Comparison of ENCODE assay signal across 14 cellular contexts in the genomic region with DNA sequence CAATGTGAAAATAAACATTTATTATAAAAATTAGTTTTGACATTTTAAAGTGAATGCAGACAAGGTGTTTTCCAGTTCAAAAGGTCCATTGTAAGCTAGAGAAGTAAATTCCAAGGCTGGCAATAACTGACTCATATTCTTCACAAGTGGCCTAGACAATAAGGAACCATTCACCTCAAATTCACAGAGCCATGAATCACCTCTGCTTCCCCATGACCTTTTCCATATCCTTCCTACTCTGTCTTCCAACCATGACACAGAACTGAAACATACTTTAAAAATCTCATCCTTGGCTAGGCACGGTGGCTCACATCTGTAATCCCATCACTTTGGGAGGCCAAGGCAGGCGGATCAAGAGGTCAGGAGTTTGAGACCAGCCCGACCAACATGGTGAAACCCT. TPM values are rescaled to one million over a fixed set of nuclear protein-coding genes. Genes with fewer than 3 reads are reported as not detected.
DNase-seq lines count a peak whose midpoint lies in the region; ATAC-seq and TF ChIP-seq lines count a peak whose summit lies in the region.
"Had no signal": no experiment of that assay in that cellular context is flagged by ENCODE, and none has a peak within 500 bp of the region (broad histone marks: within the 10 kb centered on the region; RNA-seq: fewer than 3 reads in every experiment).

No MANE protein-coding gene starts in this region.

- no peak for TF ChIP-seq POLR2A in ovary (IDR thresholded peaks at IDR 0.05)

- no peaks in the 10 kb centered on the region for H3K9me3 Mint-ChIP-seq in stimulated activated naive CD8-positive, alpha-beta T cell treated with anti-CD3 and anti-CD28 coated beads, Interleukin-15, amount 100 ng/mL, for 72 hours
- H3K9me3 Mint-ChIP-seq in activated T-helper 2 cell treated with anti-CD3 and anti-CD28 coated beads, Interferon-gamma antibody, Interleukin-2, Interleukin-4, amounts not matched to agents 10 μg/mL and 5 μg/mL and 100 μg/mL, durations not matched to agents 14 hours and 24 hours and 36 hours, result no peaks in the 10 kb centered on the region

- no peak overlapping the region for H3K4me3 ChIP-seq in ovary
- H3K4me3 ChIP-seq: thyroid gland had no signal

- peak; percentile 45 for ATAC-seq in stimulated activated naive CD8-positive, alpha-beta T cell treated with anti-CD3 and anti-CD28 coated beads, Interleukin-15, Interleukin-2, amounts not matched to agents 100 U/mL and 50 U/mL, for 24 hours
- ATAC-seq in stimulated activated naive CD8-positive, alpha-beta T cell treated with anti-CD3 and anti-CD28 coated beads, Interleukin-15, amount 100 ng/mL, for 72 hours, result no peak

- no peak for DNase-seq in stimulated activated naive CD8-positive, alpha-beta T cell treated with anti-CD3 and anti-CD28 coated beads, Interleukin-15, Interleukin-2, amounts not matched to agents 100 U/mL and 50 U/mL, for 24 hours
- no peak for DNase-seq in stimulated activated naive CD8-positive, alpha-beta T cell treated with anti-CD3 and anti-CD28 coated beads, Interleukin-15, amount 100 ng/mL, for 72 hours
- no peak for DNase-seq in activated T-helper 2 cell treated with anti-CD3 and anti-CD28 coated beads, Interferon-gamma antibody, Interleukin-2, Interleukin-4, amounts not matched to agents 10 μg/mL and 5 μg/mL and 100 μg/mL, durations not matched to agents 14 hours and 24 hours and 36 hours (ENCODE audit: low spot score)
- DNase-seq in iris pigment epithelial cell (ENCODE audit: low read depth), result peak; percentile 63
- DNase-seq in T1000 (lab: John Stamatoyannopoulos, UW), result no peak
- no peak for DNase-seq in NCI-H2081 treated with DMSO at 0.1 percent for 48 hours (lab: John Stamatoyannopoulos, UW)
- DNase-seq in ovary, result no peak
- DNase-seq in COR-L47 (lab: John Stamatoyannopoulos, UW), result no peak
- DNase-seq: activated CD8-positive, alpha-beta memory T cell treated with anti-CD3 and anti-CD28 coated beads for 24 hours; DND-41; effector memory CD4-positive, alpha-beta T cell; NCI-H1048; NCI-H526 treated with DMSO at 0.1 percent for 48 hours; thyroid gland had no signal

- peaks cover 8% of the 10 kb centered on the region for H3K36me3 Mint-ChIP-seq in activated T-helper 2 cell treated with anti-CD3 and anti-CD28 coated beads, Interferon-gamma antibody, Interleukin-2, Interleukin-4, amounts not matched to agents 10 μg/mL and 5 μg/mL and 100 μg/mL, durations not matched to agents 14 hours and 24 hours and 36 hours (ENCODE audit: low read depth)

- no peaks in the 10 kb centered on the region for H3K9me3 ChIP-seq in ovary
- H3K9me3 ChIP-seq: thyroid gland had no signal

- TF ChIP-seq EP300 in ovary (IDR thresholded peaks at IDR 0.05), result no peak

- H3K4me3 Mint-ChIP-seq in stimulated activated naive CD8-positive, alpha-beta T cell treated with anti-CD3 and anti-CD28 coated beads, Interleukin-15, amount 100 ng/mL, for 72 hours, result no peak overlapping the region
- no peak overlapping the region for H3K4me3 Mint-ChIP-seq in activated T-helper 2 cell treated with anti-CD3 and anti-CD28 coated beads, Interferon-gamma antibody, Interleukin-2, Interleukin-4, amounts not matched to agents 10 μg/mL and 5 μg/mL and 100 μg/mL, durations not matched to agents 14 hours and 24 hours and 36 hours (ENCODE audit: low read depth)

- no peaks in the 10 kb centered on the region for H3K27me3 ChIP-seq in ovary
- H3K27me3 ChIP-seq: thyroid gland had no signal

- no peak overlapping the region for H3K27ac ChIP-seq in ovary

- H3K4me1 ChIP-seq in ovary (ENCODE audit: insufficient read depth), result no peaks in the 10 kb centered on the region

- H3K27ac Mint-ChIP-seq in stimulated activated naive CD8-positive, alpha-beta T cell treated with anti-CD3 and anti-CD28 coated beads, Interleukin-15, amount 100 ng/mL, for 72 hours, result no peak overlapping the region
- peak overlapping the region; percentile 33 for H3K27ac Mint-ChIP-seq in activated T-helper 2 cell treated with anti-CD3 and anti-CD28 coated beads, Interferon-gamma antibody, Interleukin-2, Interleukin-4, amounts not matched to agents 10 μg/mL and 5 μg/mL and 100 μg/mL, durations not matched to agents 14 hours and 24 hours and 36 hours

- H3K4me1 Mint-ChIP-seq in stimulated activated naive CD8-positive, alpha-beta T cell treated with anti-CD3 and anti-CD28 coated beads, Interleukin-15, amount 100 ng/mL, for 72 hours, result peaks cover 34% of the 10 kb centered on the region
- H3K4me1 Mint-ChIP-seq in activated T-helper 2 cell treated with anti-CD3 and anti-CD28 coated beads, Interferon-gamma antibody, Interleukin-2, Interleukin-4, amounts not matched to agents 10 μg/mL and 5 μg/mL and 100 μg/mL, durations not matched to agents 14 hours and 24 hours and 36 hours (ENCODE audit: low read depth), result peaks cover 19% of the 10 kb centered on the region

- intact Hi-C loops in activated T-helper 2 cell treated with anti-CD3 and anti-CD28 coated beads, Interferon-gamma antibody, Interleukin-2, Interleukin-4, amounts not matched to agents 10 μg/mL and 5 μg/mL and 100 μg/mL, durations not matched to agents 14 hours and 24 hours and 36 hours (cut with micrococcal nuclease), result loop anchor here (5.0 kb wide), 1 partner anchor 36 kb away; no protein-coding TSS in a partner anchor
- intact Hi-C loops in ovary (cut with DNase I), result loop anchor here in 3 of 4 donors (5.0 to 10.0 kb wide), 3 partner anchors 46 to 271 kb away; partner anchors contain the start of gene KLHDC9 (in 2 of the 3)

- TF ChIP-seq CTCF in ovary (IDR thresholded peaks at IDR 0.05), result no peak

- 77 to 90% (median 83%) methylated on average over 3 of the region's 3 CpGs for WGBS in ovary, 3 donors

- no peaks in the 10 kb centered on the region for H3K36me3 ChIP-seq in ovary

- H3K27me3 Mint-ChIP-seq in stimulated activated naive CD8-positive, alpha-beta T cell treated with anti-CD3 and anti-CD28 coated beads, Interleukin-15, amount 100 ng/mL, for 72 hours, result no peaks in the 10 kb centered on the region
- no peaks in the 10 kb centered on the region for H3K27me3 Mint-ChIP-seq in activated T-helper 2 cell treated with anti-CD3 and anti-CD28 coated beads, Interferon-gamma antibody, Interleukin-2, Interleukin-4, amounts not matched to agents 10 μg/mL and 5 μg/mL and 100 μg/mL, durations not matched to agents 14 hours and 24 hours and 36 hours (ENCODE audit: low read depth)

RNA-seq across cellular contexts. Expression of gene F11R, which starts 24.8 kb away (rescaled TPM):
- 15.4 and 15.5 TPM in 2 replicates for total RNA-seq in activated T-helper 2 cell treated with anti-CD3 and anti-CD28 coated beads, Interferon-gamma antibody, Interleukin-2, Interleukin-4, amounts not matched to agents 10 μg/mL and 5 μg/mL and 100 μg/mL, durations not matched to agents 14 hours and 24 hours and 36 hours
- 10 to 100 TPM; 14.8 to 62.7 (median 34.9) TPM for total RNA-seq in ovary
- 10 to 100 TPM; 26.1 to 68.5 TPM for polyA plus RNA-seq in ovary

RNA-seq across cellular contexts. Expression of gene ITLN2, which starts 41.6 kb away (rescaled TPM):
- not detected in 2 replicates for total RNA-seq in activated T-helper 2 cell treated with anti-CD3 and anti-CD28 coated beads, Interferon-gamma antibody, Interleukin-2, Interleukin-4, amounts not matched to agents 10 μg/mL and 5 μg/mL and 100 μg/mL, durations not matched to agents 14 hours and 24 hours and 36 hours
- 1 to 10 TPM in 6 of 7 donors, under 1 TPM in 1; 0.53 to 7.2 (median 2.1) TPM for total RNA-seq in ovary
- 1 to 10 TPM; 3.4 to 7.6 TPM for polyA plus RNA-seq in ovary
- total RNA-seq: thyroid gland had no signal

RNA-seq across cellular contexts. Expression of gene TSTD1, which starts 42.6 kb away (rescaled TPM):
- 49.0 and 49.1 TPM in 2 replicates for total RNA-seq in activated T-helper 2 cell treated with anti-CD3 and anti-CD28 coated beads, Interferon-gamma antibody, Interleukin-2, Interleukin-4, amounts not matched to agents 10 μg/mL and 5 μg/mL and 100 μg/mL, durations not matched to agents 14 hours and 24 hours and 36 hours
- total RNA-seq in ovary, result 100 to 1,000 TPM in 1 of 7 donors, 10 to 100 TPM in 6; 32.6 to 200 (median 50.3) TPM
- polyA plus RNA-seq in ovary, result 100 to 1,000 TPM in 1 of 2 donors, 10 to 100 TPM in 1; 13.6 to 107 TPM

RNA-seq across cellular contexts. Expression of gene USF1, which starts 49.6 kb away (rescaled TPM):
- 49.1 and 53.2 TPM in 2 replicates for total RNA-seq in activated T-helper 2 cell treated with anti-CD3 and anti-CD28 coated beads, Interferon-gamma antibody, Interleukin-2, Interleukin-4, amounts not matched to agents 10 μg/mL and 5 μg/mL and 100 μg/mL, durations not matched to agents 14 hours and 24 hours and 36 hours
- 10 to 100 TPM; 28.1 to 49.6 (median 44.0) TPM for total RNA-seq in ovary
- 10 to 100 TPM; 38.8 to 54.8 TPM for polyA plus RNA-seq in ovary
